ENCODE assay signal across 9 cellular contexts in genomic region chr15:75672646-75673425, GRCh38. TPM values are rescaled to one million over a fixed set of nuclear protein-coding genes. Genes with fewer than 3 reads are reported as not detected.
DNase-seq lines count a peak whose midpoint lies in the region; TF ChIP-seq lines count a peak whose summit lies in the region.
"Had no signal": no experiment of that assay in that cellular context is flagged by ENCODE, and none has a peak within 500 bp of the region (broad histone marks: within the 10 kb centered on the region; RNA-seq: fewer than 3 reads in every experiment).

No MANE protein-coding gene starts in this region.

- H3K27ac ChIP-seq in left ventricle myocardium inferior (replicated peaks): peak overlapping the region; percentile 81
- H3K27ac ChIP-seq in rectal smooth muscle tissue (ENCODE audit: low read depth, low read length): peak overlapping the region; percentile 96

- H3K36me3 ChIP-seq in left ventricle myocardium inferior (peaks cover 5% of the 10 kb centered on the region), rectal smooth muscle tissue (ENCODE audit: control insufficient read depth, insufficient read depth, low read length) (no peaks in the 10 kb centered on the region)

- intact Hi-C loops in left ventricle myocardium inferior (cut with micrococcal nuclease): no loop called here

- H3K9me3 ChIP-seq in left ventricle myocardium inferior (replicated peaks): no peaks in the 10 kb centered on the region

- H3K4me3 ChIP-seq in WI38 (ENCODE audit: low read depth, low read length) (peak overlapping the region; percentile 22; the same call in 1 of the 2 replicates), left ventricle myocardium inferior (peak overlapping the region; percentile 35), rectal smooth muscle tissue (ENCODE audit: low read length) (peak overlapping the region; percentile 38)

- H3K27me3 ChIP-seq in left ventricle myocardium inferior (ENCODE audit: low read depth) (no peaks in the 10 kb centered on the region), rectal smooth muscle tissue (ENCODE audit: control insufficient read depth, insufficient read depth, low read length) (no peaks in the 10 kb centered on the region)

- DNase-seq in EL: peak; percentile 86
- DNase-seq in left ventricle myocardium inferior: peak; percentile 53
- DNase-seq in NCI-H1930 (lab: John Stamatoyannopoulos, UW): no peak
- DNase-seq in germinal center (ENCODE audit: low spot score): no peak
- DNase-seq in foreskin melanocyte: no peak
- DNase-seq in inferior parietal cortex (ENCODE audit: extremely low spot score): no peak
- DNase-seq: activated T-cell treated with anti-CD3 and anti-CD28 coated beads, Interleukin-2, amount 50 U/mL, for 48 hours had no signal

- peaks cover 79% of the 10 kb centered on the region for H3K4me1 ChIP-seq in left ventricle myocardium inferior
- peaks cover 25% of the 10 kb centered on the region for H3K4me1 ChIP-seq in rectal smooth muscle tissue (ENCODE audit: control insufficient read depth, insufficient read depth, low read length)

- TF ChIP-seq CTCF in WI38 (IDR thresholded peaks at IDR 0.05; ENCODE audit: low read depth, low read length) (no peak), left ventricle myocardium inferior (IDR thresholded peaks at IDR 0.05; ENCODE audit: borderline replicate concordance) (no peak)

- H3K9ac ChIP-seq in rectal smooth muscle tissue (ENCODE audit: low read length): peak overlapping the region; percentile 36

RNA-seq across cellular contexts. Expression of gene SNX33, which starts 25.1 kb away (rescaled TPM):
- total RNA-seq in left ventricle myocardium inferior: 11.4 TPM

RNA-seq across cellular contexts. Expression of gene IMP3, which starts 32.8 kb away (rescaled TPM):
- 49.1 TPM for total RNA-seq in left ventricle myocardium inferior

RNA-seq across cellular contexts. Expression of gene CSPG4, which starts 39.8 kb away (rescaled TPM):
- 9.1 TPM for total RNA-seq in left ventricle myocardium inferior

RNA-seq across cellular contexts. Expression of gene SNUPN, which starts 47.3 kb away (rescaled TPM):
- 19.5 TPM for total RNA-seq in left ventricle myocardium inferior

Comparison
In these comparisons a context has a peak if more than half of its experiments do, and no peak if none do; other contexts are left out.
1. DNase-seq: peak in EL (single experiment) and left ventricle myocardium inferior (single experiment); none in NCI-H1930 (0 of 2), germinal center (single experiment), foreskin melanocyte (single experiment) and inferior parietal cortex (single experiment).
2. Peak in every context shown above with its lines, with median percentiles within 50 percentile points of each other: H3K4me3 ChIP-seq.